Comparison of ENCODE assay signal across 1 cellular context in the genomic region with DNA sequence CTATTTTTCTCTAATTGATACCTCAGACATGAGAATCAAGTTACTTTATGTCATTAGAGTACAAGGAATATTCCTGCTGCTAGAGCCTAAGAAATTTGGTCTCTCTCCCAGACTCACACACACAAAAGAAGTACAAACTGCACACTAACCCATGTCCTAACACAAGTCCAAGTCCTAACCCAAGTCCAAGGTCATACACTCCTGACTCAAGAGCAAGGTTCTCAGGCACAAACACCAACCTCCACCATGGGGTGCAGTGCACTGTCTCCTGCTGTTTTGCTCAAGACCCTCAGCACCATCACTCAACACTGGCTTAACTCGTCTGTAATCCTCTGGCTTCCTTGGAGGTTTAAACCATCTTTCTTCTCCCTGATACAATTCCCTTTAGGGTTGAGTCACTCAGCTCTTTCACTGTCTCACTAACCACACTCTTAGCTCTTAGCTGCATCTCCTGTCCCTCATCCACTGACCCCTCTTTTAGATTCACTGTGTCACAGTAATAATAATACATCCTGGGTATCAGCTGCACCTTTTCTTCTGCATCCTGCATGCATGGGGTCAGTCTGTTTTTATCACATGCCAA.
A peak's percentile ranks its signal among the peaks of the same experiment; 100 is the strongest.
TF ChIP-seq lines count a peak whose summit lies in the region.

No MANE protein-coding gene starts in this region.

TF ChIP-seq in HepG2, 621 proteins besides CTCF, POLR2A, EP300 and RAD21 (continued from another document):
- no peak for TF ChIP-seq ZNF383 (CRISPR knock-in tag; IDR thresholded peaks at IDR 0.05; ENCODE audit: borderline replicate concordance)
- peak; percentile 88 for TF ChIP-seq SKI (IDR thresholded peaks at IDR 0.05; ENCODE audit: partially characterized antibody)
- TF ChIP-seq TBL1XR1 (IDR thresholded peaks at IDR 0.05; ENCODE audit: borderline replicate concordance, low read length, partially characterized antibody), result peak; percentile 85
- no peak for TF ChIP-seq ETV6 (CRISPR knock-in tag; conservative IDR thresholded peaks at IDR 0.05)
- TF ChIP-seq ZNF646 (CRISPR knock-in tag; IDR thresholded peaks at IDR 0.05), result peak; percentile 80
- peak in 1 of 2 experiments; percentile 18; a peak in 1 of 4 replicates for TF ChIP-seq REST (IDR thresholded peaks at IDR 0.05; ENCODE audit: borderline replicate concordance in 1 of 2, low read depth in 1 of 2, low read length in 2 of 2)
- TF ChIP-seq ZBTB7B (CRISPR knock-in tag; IDR thresholded peaks at IDR 0.05), result no peak
- peak; percentile 13; the same call in 1 of the 2 replicates for TF ChIP-seq FOSL2 (CRISPR knock-in tag; IDR thresholded peaks at IDR 0.05)
- TF ChIP-seq, protein P1, sequence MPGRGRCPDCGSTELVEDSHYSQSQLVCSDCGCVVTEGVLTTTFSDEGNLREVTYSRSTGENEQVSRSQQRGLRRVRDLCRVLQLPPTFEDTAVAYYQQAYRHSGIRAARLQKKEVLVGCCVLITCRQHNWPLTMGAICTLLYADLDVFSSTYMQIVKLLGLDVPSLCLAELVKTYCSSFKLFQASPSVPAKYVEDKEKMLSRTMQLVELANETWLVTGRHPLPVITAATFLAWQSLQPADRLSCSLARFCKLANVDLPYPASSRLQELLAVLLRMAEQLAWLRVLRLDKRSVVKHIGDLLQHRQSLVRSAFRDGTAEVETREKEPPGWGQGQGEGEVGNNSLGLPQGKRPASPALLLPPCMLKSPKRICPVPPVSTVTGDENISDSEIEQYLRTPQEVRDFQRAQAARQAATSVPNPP (CRISPR knock-in tag; IDR thresholded peaks at IDR 0.05), result no peak
- peak; percentile 37; the same call in 1 of the 2 replicates for TF ChIP-seq SALL1 (CRISPR knock-in tag; IDR thresholded peaks at IDR 0.05)
- TF ChIP-seq SOX13 (IDR thresholded peaks at IDR 0.05), result no peak
- TF ChIP-seq SOX13 (CRISPR knock-in tag; conservative IDR thresholded peaks at IDR 0.05 in 1 of 2, IDR thresholded peaks at IDR 0.05 in 1 of 2), result peak in 1 of 2 experiments; percentile 27; a peak in 1 of 4 replicates
- TF ChIP-seq, protein P2, sequence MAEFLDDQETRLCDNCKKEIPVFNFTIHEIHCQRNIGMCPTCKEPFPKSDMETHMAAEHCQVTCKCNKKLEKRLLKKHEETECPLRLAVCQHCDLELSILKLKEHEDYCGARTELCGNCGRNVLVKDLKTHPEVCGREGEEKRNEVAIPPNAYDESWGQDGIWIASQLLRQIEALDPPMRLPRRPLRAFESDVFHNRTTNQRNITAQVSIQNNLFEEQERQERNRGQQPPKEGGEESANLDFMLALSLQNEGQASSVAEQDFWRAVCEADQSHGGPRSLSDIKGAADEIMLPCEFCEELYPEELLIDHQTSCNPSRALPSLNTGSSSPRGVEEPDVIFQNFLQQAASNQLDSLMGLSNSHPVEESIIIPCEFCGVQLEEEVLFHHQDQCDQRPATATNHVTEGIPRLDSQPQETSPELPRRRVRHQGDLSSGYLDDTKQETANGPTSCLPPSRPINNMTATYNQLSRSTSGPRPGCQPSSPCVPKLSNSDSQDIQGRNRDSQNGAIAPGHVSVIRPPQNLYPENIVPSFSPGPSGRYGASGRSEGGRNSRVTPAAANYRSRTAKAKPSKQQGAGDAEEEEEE (CRISPR knock-in tag; IDR thresholded peaks at IDR 0.05; ENCODE audit: borderline replicate concordance), result no peak
- TF ChIP-seq SAP130 (CRISPR knock-in tag; IDR thresholded peaks at IDR 0.05; ENCODE audit: low read depth), result no peak
- 0 out of 2 replicates have a peak, but pooled peaks have one; percentile 52 for TF ChIP-seq HNF4G (IDR thresholded peaks at IDR 0.05; ENCODE audit: borderline replicate concordance, low read depth, low read length)
- TF ChIP-seq HNF4G (CRISPR knock-in tag; IDR thresholded peaks at IDR 0.05; ENCODE audit: borderline replicate concordance, low read depth), result no peak
- peak; percentile 51 for TF ChIP-seq ARID5B (CRISPR knock-in tag; IDR thresholded peaks at IDR 0.05)
- TF ChIP-seq GATAD2A (CRISPR knock-in tag; IDR thresholded peaks at IDR 0.05), result 0 out of 2 replicates have a peak, but pooled peaks have one; percentile 15
- 0 out of 2 replicates have a peak, but pooled peaks have one; percentile 63 for TF ChIP-seq ESRRA (CRISPR knock-in tag; IDR thresholded peaks at IDR 0.05; ENCODE audit: low read depth)
- TF ChIP-seq ZNF670 (CRISPR knock-in tag; IDR thresholded peaks at IDR 0.05; ENCODE audit: borderline replicate concordance), result no peak
